In genomic region chr11:132296946-132297610, GRCh38 we compare ENCODE assay signal across 24 cellular contexts.
"Had no signal": no experiment of that assay in that cellular context is flagged by ENCODE, and none has a peak within 500 bp of the region (broad histone marks: within the 10 kb centered on the region; RNA-seq: fewer than 3 reads in every experiment).

No MANE protein-coding gene starts in this region.

- H3K27ac ChIP-seq: neutrophil, pancreas, prostate gland, right atrium auricular region, right lobe of liver, sigmoid colon, stomach, thoracic aorta, thyroid gland, tibial nerve, upper lobe of left lung, vagina had no signal

- H3K27me3 ChIP-seq: neutrophil, pancreas, right atrium auricular region, right lobe of liver, sigmoid colon, stomach, thyroid gland, tibial nerve, upper lobe of left lung, vagina had no signal

- H3K9me3 ChIP-seq: neutrophil, pancreas, prostate gland, right atrium auricular region, right lobe of liver, sigmoid colon, stomach, thoracic aorta, thyroid gland, tibial nerve, upper lobe of left lung, vagina had no signal

- DNase-seq: naive thymus-derived CD8-positive, alpha-beta T cell; nephron progenitor cell; nucleus accumbens; pancreas; retina; right lobe of liver; sigmoid colon; small intestine; stimulated activated CD4-positive, alpha-beta T cell treated with anti-CD3 and anti-CD28 coated beads, Interleukin-15, amount 100 ng/mL, for 24 hours; stimulated activated CD4-positive, alpha-beta T cell treated with anti-CD3 and anti-CD28 coated beads, Interleukin-2, amount 100 ng/mL, for 24 hours; stimulated activated CD4-positive, alpha-beta T cell treated with anti-CD3 and anti-CD28 coated beads, Interleukin-2, amount 100 ng/mL, for 48 hours; stimulated activated CD4-positive, alpha-beta T cell treated with anti-CD3 and anti-CD28 coated beads, Interleukin-4, amount 100 ng/mL, for 24 hours; stimulated activated naive B cell treated with anti-CD40 and anti-IgM and Interleukin-4, amounts not matched to agents 10 μg/mL and 1 μg/mL and 100 μg/mL, for 72 hours; stimulated activated naive CD4-positive, alpha-beta T cell treated with Interleukin-2 at 50 U/mL for 16 hours; stomach; thyroid gland; trophoblast cell; upper lobe of left lung had no signal

- H3K4me1 ChIP-seq: pancreas, prostate gland, right atrium auricular region, right lobe of liver, sigmoid colon, stomach, thyroid gland, tibial nerve, upper lobe of left lung, vagina had no signal

- H3K4me3 ChIP-seq: pancreas, prostate gland, right atrium auricular region, right lobe of liver, sigmoid colon, stomach, thoracic aorta, thyroid gland, tibial nerve, upper lobe of left lung, vagina had no signal

- H3K36me3 ChIP-seq: neutrophil, pancreas, prostate gland, right atrium auricular region, right lobe of liver, sigmoid colon, stomach, thoracic aorta, thyroid gland, tibial nerve, upper lobe of left lung, vagina had no signal
